1 cellular context compared by ENCODE assay signal in the genomic region with DNA sequence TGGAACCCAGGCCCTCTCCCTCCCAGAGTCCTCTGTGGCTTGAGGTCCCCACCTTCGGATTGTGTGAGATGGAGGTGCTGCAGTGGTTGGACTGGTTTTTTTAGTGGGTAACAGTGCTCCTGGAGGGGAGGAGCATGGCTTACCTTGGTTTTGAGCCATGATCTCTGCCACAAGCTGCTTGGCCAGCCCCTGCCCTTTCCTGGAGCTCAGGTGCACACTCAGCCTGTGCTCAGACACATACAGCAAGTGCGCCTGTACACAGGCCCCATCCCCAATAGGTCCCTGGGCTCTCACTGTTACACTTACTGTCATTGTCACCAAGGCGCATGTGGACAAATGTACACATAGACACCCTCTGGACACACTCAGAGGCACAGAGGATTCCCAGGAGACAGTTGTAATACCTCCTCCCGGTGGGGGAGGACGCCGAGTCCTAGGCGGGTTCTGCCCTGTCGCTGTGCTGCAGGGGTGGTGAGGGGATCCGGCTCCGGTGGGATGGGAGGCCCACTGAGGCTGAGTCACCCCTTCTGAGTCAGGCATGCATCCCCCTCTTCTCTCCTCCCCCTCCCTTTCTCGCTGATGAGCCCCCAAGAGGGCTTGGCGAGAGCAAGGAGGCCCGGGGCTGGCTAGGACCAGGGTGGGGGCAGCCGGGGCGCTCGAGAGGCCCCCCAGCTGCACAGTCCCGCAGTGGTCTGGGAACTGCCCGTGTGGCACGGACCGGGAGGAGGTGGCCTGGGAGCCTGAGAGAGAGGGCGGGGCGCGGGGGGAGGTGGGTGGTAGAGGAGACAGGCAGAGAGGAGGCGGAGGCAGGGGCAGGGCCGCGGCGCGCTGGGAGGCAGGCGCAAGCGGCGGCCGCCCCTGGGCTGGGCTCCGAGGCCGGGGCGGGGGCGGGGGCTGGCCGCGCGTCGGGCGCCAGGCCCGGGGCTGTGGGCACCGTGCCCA.
A peak's percentile ranks its signal among the peaks of the same experiment; 100 is the strongest.
TF ChIP-seq lines count a peak whose summit lies in the region.

No MANE protein-coding gene starts in this region.

TF ChIP-seq in HepG2, 621 proteins besides CTCF, POLR2A, EP300 and RAD21 (continued from another document and continues in another):
- TF ChIP-seq ATF5 (CRISPR knock-in tag; IDR thresholded peaks at IDR 0.05; ENCODE audit: low read depth) = no peak
- no peak for TF ChIP-seq ZFY (CRISPR knock-in tag; IDR thresholded peaks at IDR 0.05)
- no peak for TF ChIP-seq ZNF354B (CRISPR knock-in tag; IDR thresholded peaks at IDR 0.05)
- TF ChIP-seq TBL1XR1 (IDR thresholded peaks at IDR 0.05; ENCODE audit: borderline replicate concordance, low read length, partially characterized antibody) = no peak
- no peak for TF ChIP-seq NCOA2 (CRISPR knock-in tag; IDR thresholded peaks at IDR 0.05)
- no peak for TF ChIP-seq FOXK2 (IDR thresholded peaks at IDR 0.05)
- no peak; the same call in 1 of the 2 replicates for TF ChIP-seq STAG1 (CRISPR knock-in tag; IDR thresholded peaks at IDR 0.05)
- TF ChIP-seq, protein P1, sequence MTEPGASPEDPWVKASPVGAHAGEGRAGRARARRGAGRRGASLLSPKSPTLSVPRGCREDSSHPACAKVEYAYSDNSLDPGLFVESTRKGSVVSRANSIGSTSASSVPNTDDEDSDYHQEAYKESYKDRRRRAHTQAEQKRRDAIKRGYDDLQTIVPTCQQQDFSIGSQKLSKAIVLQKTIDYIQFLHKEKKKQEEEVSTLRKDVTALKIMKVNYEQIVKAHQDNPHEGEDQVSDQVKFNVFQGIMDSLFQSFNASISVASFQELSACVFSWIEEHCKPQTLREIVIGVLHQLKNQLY (CRISPR knock-in tag; IDR thresholded peaks at IDR 0.05) = no peak
- TF ChIP-seq MYC (CRISPR knock-in tag; IDR thresholded peaks at IDR 0.05; ENCODE audit: borderline replicate concordance) = peak; percentile 67; the same call in 1 of the 2 replicates
- no peak for TF ChIP-seq DNMT1 (CRISPR knock-in tag; IDR thresholded peaks at IDR 0.05)
- TF ChIP-seq HDAC1 (CRISPR knock-in tag; IDR thresholded peaks at IDR 0.05) = peak; percentile 41; the same call in 1 of the 2 replicates
- TF ChIP-seq, protein P2, sequence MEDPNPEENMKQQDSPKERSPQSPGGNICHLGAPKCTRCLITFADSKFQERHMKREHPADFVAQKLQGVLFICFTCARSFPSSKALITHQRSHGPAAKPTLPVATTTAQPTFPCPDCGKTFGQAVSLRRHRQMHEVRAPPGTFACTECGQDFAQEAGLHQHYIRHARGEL (CRISPR knock-in tag; IDR thresholded peaks at IDR 0.05) = no peak
- no peak for TF ChIP-seq TFDP1 (CRISPR knock-in tag; IDR thresholded peaks at IDR 0.05; ENCODE audit: borderline replicate concordance)
- peak; percentile 94; the same call in 1 of the 2 replicates for TF ChIP-seq ZNF225 (CRISPR knock-in tag; IDR thresholded peaks at IDR 0.05)
- no peak for TF ChIP-seq ZNF224 (CRISPR knock-in tag; IDR thresholded peaks at IDR 0.05)
- peak; percentile 40; the same call in 1 of the 2 replicates for TF ChIP-seq KDM4B (CRISPR knock-in tag; IDR thresholded peaks at IDR 0.05)
- TF ChIP-seq, protein P3, sequence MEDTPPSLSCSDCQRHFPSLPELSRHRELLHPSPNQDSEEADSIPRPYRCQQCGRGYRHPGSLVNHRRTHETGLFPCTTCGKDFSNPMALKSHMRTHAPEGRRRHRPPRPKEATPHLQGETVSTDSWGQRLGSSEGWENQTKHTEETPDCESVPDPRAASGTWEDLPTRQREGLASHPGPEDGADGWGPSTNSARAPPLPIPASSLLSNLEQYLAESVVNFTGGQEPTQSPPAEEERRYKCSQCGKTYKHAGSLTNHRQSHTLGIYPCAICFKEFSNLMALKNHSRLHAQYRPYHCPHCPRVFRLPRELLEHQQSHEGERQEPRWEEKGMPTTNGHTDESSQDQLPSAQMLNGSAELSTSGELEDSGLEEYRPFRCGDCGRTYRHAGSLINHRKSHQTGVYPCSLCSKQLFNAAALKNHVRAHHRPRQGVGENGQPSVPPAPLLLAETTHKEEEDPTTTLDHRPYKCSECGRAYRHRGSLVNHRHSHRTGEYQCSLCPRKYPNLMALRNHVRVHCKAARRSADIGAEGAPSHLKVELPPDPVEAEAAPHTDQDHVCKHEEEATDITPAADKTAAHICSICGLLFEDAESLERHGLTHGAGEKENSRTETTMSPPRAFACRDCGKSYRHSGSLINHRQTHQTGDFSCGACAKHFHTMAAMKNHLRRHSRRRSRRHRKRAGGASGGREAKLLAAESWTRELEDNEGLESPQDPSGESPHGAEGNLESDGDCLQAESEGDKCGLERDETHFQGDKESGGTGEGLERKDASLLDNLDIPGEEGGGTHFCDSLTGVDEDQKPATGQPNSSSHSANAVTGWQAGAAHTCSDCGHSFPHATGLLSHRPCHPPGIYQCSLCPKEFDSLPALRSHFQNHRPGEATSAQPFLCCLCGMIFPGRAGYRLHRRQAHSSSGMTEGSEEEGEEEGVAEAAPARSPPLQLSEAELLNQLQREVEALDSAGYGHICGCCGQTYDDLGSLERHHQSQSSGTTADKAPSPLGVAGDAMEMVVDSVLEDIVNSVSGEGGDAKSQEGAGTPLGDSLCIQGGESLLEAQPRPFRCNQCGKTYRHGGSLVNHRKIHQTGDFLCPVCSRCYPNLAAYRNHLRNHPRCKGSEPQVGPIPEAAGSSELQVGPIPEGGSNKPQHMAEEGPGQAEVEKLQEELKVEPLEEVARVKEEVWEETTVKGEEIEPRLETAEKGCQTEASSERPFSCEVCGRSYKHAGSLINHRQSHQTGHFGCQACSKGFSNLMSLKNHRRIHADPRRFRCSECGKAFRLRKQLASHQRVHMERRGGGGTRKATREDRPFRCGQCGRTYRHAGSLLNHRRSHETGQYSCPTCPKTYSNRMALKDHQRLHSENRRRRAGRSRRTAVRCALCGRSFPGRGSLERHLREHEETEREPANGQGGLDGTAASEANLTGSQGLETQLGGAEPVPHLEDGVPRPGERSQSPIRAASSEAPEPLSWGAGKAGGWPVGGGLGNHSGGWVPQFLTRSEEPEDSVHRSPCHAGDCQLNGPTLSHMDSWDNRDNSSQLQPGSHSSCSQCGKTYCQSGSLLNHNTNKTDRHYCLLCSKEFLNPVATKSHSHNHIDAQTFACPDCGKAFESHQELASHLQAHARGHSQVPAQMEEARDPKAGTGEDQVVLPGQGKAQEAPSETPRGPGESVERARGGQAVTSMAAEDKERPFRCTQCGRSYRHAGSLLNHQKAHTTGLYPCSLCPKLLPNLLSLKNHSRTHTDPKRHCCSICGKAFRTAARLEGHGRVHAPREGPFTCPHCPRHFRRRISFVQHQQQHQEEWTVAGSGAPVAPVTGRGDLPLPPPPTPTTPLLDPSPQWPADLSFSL (CRISPR knock-in tag; IDR thresholded peaks at IDR 0.05) = no peak
- no peak for TF ChIP-seq CCDC6 (CRISPR knock-in tag; IDR thresholded peaks at IDR 0.05)
- TF ChIP-seq TCF7L2 (IDR thresholded peaks at IDR 0.05; ENCODE audit: low read depth, low read length) = no peak
- TF ChIP-seq POLR2G (IDR thresholded peaks at IDR 0.05; ENCODE audit: low read depth, low read length) = no peak; the same call in 1 of the 2 replicates
- TF ChIP-seq PAF1 (CRISPR knock-in tag; IDR thresholded peaks at IDR 0.05) = no peak
- TF ChIP-seq TP53 (CRISPR knock-in tag; conservative IDR thresholded peaks at IDR 0.05) = no peak
- TF ChIP-seq, protein P4, sequence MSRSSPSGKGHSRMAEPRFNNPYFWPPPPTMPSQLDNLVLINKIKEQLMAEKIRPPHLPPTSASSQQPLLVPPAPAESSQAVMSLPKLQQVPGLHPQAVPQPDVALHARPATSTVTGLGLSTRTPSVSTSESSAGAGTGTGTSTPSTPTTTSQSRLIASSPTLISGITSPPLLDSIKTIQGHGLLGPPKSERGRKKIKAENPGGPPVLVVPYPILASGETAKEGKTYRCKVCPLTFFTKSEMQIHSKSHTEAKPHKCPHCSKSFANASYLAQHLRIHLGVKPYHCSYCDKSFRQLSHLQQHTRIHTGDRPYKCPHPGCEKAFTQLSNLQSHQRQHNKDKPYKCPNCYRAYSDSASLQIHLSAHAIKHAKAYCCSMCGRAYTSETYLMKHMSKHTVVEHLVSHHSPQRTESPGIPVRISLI (CRISPR knock-in tag; IDR thresholded peaks at IDR 0.05; ENCODE audit: borderline replicate concordance) = peak; percentile 51; the same call in 1 of the 2 replicates
- TF ChIP-seq NR2F2 (IDR thresholded peaks at IDR 0.05; ENCODE audit: borderline replicate concordance, low read depth) = no peak
- TF ChIP-seq, protein P5, sequence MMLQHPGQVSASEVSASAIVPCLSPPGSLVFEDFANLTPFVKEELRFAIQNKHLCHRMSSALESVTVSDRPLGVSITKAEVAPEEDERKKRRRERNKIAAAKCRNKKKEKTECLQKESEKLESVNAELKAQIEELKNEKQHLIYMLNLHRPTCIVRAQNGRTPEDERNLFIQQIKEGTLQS (CRISPR knock-in tag; IDR thresholded peaks at IDR 0.05) = no peak
- TF ChIP-seq FOSL1 (CRISPR knock-in tag; IDR thresholded peaks at IDR 0.05; ENCODE audit: borderline replicate concordance) = no peak
- no peak for TF ChIP-seq ATM (IDR thresholded peaks at IDR 0.05; ENCODE audit: borderline replicate concordance)
- TF ChIP-seq, protein P6, sequence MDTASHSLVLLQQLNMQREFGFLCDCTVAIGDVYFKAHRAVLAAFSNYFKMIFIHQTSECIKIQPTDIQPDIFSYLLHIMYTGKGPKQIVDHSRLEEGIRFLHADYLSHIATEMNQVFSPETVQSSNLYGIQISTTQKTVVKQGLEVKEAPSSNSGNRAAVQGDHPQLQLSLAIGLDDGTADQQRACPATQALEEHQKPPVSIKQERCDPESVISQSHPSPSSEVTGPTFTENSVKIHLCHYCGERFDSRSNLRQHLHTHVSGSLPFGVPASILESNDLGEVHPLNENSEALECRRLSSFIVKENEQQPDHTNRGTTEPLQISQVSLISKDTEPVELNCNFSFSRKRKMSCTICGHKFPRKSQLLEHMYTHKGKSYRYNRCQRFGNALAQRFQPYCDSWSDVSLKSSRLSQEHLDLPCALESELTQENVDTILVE (CRISPR knock-in tag; IDR thresholded peaks at IDR 0.05) = no peak
- no peak for TF ChIP-seq NAIF1 (CRISPR knock-in tag; IDR thresholded peaks at IDR 0.05; ENCODE audit: borderline replicate concordance)
- no peak for TF ChIP-seq EZH2 (conservative IDR thresholded peaks at IDR 0.05; ENCODE audit: low read depth, low read length)
- TF ChIP-seq REPIN1 (CRISPR knock-in tag; IDR thresholded peaks at IDR 0.05; ENCODE audit: borderline replicate concordance, low read depth) = no peak
- no peak for TF ChIP-seq ATRX (CRISPR knock-in tag; IDR thresholded peaks at IDR 0.05; ENCODE audit: borderline replicate concordance)
- 0 out of 2 replicates have a peak, but pooled peaks have one; percentile 62 for TF ChIP-seq ZSCAN29 (CRISPR knock-in tag; conservative IDR thresholded peaks at IDR 0.05)
- no peak for TF ChIP-seq KLF15 (CRISPR knock-in tag; IDR thresholded peaks at IDR 0.05; ENCODE audit: borderline replicate concordance)
- no peak for TF ChIP-seq CREB1 (IDR thresholded peaks at IDR 0.05)
- no peak for TF ChIP-seq CREB1 (CRISPR knock-in tag; IDR thresholded peaks at IDR 0.05)
- TF ChIP-seq SP5 (CRISPR knock-in tag; IDR thresholded peaks at IDR 0.05; ENCODE audit: borderline replicate concordance, low read depth) = peak; percentile 43; the same call in 1 of the 2 replicates
- TF ChIP-seq, protein P7, sequence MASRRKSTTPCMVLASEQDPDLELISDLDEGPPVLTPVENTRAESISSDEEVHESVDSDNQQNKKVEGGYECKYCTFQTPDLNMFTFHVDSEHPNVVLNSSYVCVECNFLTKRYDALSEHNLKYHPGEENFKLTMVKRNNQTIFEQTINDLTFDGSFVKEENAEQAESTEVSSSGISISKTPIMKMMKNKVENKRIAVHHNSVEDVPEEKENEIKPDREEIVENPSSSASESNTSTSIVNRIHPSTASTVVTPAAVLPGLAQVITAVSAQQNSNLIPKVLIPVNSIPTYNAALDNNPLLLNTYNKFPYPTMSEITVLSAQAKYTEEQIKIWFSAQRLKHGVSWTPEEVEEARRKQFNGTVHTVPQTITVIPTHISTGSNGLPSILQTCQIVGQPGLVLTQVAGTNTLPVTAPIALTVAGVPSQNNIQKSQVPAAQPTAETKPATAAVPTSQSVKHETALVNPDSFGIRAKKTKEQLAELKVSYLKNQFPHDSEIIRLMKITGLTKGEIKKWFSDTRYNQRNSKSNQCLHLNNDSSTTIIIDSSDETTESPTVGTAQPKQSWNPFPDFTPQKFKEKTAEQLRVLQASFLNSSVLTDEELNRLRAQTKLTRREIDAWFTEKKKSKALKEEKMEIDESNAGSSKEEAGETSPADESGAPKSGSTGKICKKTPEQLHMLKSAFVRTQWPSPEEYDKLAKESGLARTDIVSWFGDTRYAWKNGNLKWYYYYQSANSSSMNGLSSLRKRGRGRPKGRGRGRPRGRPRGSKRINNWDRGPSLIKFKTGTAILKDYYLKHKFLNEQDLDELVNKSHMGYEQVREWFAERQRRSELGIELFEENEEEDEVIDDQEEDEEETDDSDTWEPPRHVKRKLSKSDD (CRISPR knock-in tag; IDR thresholded peaks at IDR 0.05; ENCODE audit: low read depth) = peak; percentile 26; the same call in 1 of the 2 replicates
- TF ChIP-seq ZBTB7A (CRISPR knock-in tag; IDR thresholded peaks at IDR 0.05) = peak; percentile 12; the same call in 1 of the 2 replicates
- TF ChIP-seq SETDB1 (CRISPR knock-in tag; IDR thresholded peaks at IDR 0.05; ENCODE audit: borderline replicate concordance) = no peak
- TF ChIP-seq MLLT10 (CRISPR knock-in tag; IDR thresholded peaks at IDR 0.05) = no peak
- TF ChIP-seq HOXA5 (CRISPR knock-in tag; IDR thresholded peaks at IDR 0.05) = 0 out of 2 replicates have a peak, but pooled peaks have one; percentile 51
- peak; percentile 77; the same call in 1 of the 2 replicates for TF ChIP-seq ZNF83 (CRISPR knock-in tag; IDR thresholded peaks at IDR 0.05; ENCODE audit: borderline replicate concordance)
- TF ChIP-seq ZNF432 (CRISPR knock-in tag; IDR thresholded peaks at IDR 0.05; ENCODE audit: borderline replicate concordance) = no peak
- TF ChIP-seq CBX1 (IDR thresholded peaks at IDR 0.05; ENCODE audit: low read depth) = no peak
- TF ChIP-seq ERF (CRISPR knock-in tag; IDR thresholded peaks at IDR 0.05) = no peak; the same call in 1 of the 2 replicates
- no peak for TF ChIP-seq ETV6 (CRISPR knock-in tag; conservative IDR thresholded peaks at IDR 0.05)
- TF ChIP-seq PLRG1 (conservative IDR thresholded peaks at IDR 0.05) = no peak
- TF ChIP-seq U2AF1 (optimal IDR thresholded peaks at IDR 0.05; ENCODE audit: low read depth, low read length) = no peak
- TF ChIP-seq NRL (CRISPR knock-in tag; IDR thresholded peaks at IDR 0.05; ENCODE audit: borderline replicate concordance) = no peak; the same call in 1 of the 2 replicates
- TF ChIP-seq ZNF296 (CRISPR knock-in tag; conservative IDR thresholded peaks at IDR 0.05) = no peak
- no peak for TF ChIP-seq RFXANK (CRISPR knock-in tag; IDR thresholded peaks at IDR 0.05)
- 0 out of 2 replicates have a peak, but pooled peaks have one; percentile 16 for TF ChIP-seq ZNF598 (CRISPR knock-in tag; IDR thresholded peaks at IDR 0.05; ENCODE audit: borderline replicate concordance)
